ENCODE assay signal across 1 cellular context in genomic region chr3:11643212-11644087, GRCh38.
TF ChIP-seq lines count a peak whose summit lies in the region.

A gene with protein sequence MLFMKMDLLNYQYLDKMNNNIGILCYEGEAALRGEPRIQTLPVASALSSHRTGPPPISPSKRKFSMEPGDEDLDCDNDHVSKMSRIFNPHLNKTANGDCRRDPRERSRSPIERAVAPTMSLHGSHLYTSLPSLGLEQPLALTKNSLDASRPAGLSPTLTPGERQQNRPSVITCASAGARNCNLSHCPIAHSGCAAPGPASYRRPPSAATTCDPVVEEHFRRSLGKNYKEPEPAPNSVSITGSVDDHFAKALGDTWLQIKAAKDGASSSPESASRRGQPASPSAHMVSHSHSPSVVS (minus strand): TSS chr3:11643915. CDS start chr3:11643518, 397 bp downstream.

TF ChIP-seq in HepG2, 621 proteins besides CTCF, POLR2A, EP300 and RAD21 (continued from another document and continues in another):
- TF ChIP-seq ZNF703 (CRISPR knock-in tag; IDR thresholded peaks at IDR 0.05; ENCODE audit: borderline replicate concordance) = no peak
- TF ChIP-seq ZNF317 (CRISPR knock-in tag; IDR thresholded peaks at IDR 0.05) = no peak
- TF ChIP-seq PHF21A (CRISPR knock-in tag; IDR thresholded peaks at IDR 0.05) = no peak
- TF ChIP-seq ZBTB42 (CRISPR knock-in tag; IDR thresholded peaks at IDR 0.05) = no peak
- peak; percentile 59; the same call in 1 of the 2 replicates for TF ChIP-seq FOXK1 (CRISPR knock-in tag; IDR thresholded peaks at IDR 0.05; ENCODE audit: borderline replicate concordance, low read depth)
- peak; percentile 65 for TF ChIP-seq ZMYM4 (CRISPR knock-in tag; IDR thresholded peaks at IDR 0.05)
- no peak for TF ChIP-seq REXO4 (CRISPR knock-in tag; IDR thresholded peaks at IDR 0.05; ENCODE audit: borderline replicate concordance)
- no peak for TF ChIP-seq ZSCAN30 (CRISPR knock-in tag; IDR thresholded peaks at IDR 0.05)
- no peak for TF ChIP-seq ZNF556 (CRISPR knock-in tag; IDR thresholded peaks at IDR 0.05; ENCODE audit: borderline replicate concordance)
- TF ChIP-seq HDAC6 (IDR thresholded peaks at IDR 0.05; ENCODE audit: low read depth, low read length) = no peak
- TF ChIP-seq RCOR2 (CRISPR knock-in tag; IDR thresholded peaks at IDR 0.05) = no peak
- TF ChIP-seq SSRP1 (CRISPR knock-in tag; IDR thresholded peaks at IDR 0.05) = no peak
- TF ChIP-seq RAD51 (IDR thresholded peaks at IDR 0.05; ENCODE audit: borderline replicate concordance) = no peak
- TF ChIP-seq ZBTB3 (CRISPR knock-in tag; IDR thresholded peaks at IDR 0.05; ENCODE audit: borderline replicate concordance, low read depth) = no peak; the same call in 1 of the 2 replicates
- TF ChIP-seq, protein P1, sequence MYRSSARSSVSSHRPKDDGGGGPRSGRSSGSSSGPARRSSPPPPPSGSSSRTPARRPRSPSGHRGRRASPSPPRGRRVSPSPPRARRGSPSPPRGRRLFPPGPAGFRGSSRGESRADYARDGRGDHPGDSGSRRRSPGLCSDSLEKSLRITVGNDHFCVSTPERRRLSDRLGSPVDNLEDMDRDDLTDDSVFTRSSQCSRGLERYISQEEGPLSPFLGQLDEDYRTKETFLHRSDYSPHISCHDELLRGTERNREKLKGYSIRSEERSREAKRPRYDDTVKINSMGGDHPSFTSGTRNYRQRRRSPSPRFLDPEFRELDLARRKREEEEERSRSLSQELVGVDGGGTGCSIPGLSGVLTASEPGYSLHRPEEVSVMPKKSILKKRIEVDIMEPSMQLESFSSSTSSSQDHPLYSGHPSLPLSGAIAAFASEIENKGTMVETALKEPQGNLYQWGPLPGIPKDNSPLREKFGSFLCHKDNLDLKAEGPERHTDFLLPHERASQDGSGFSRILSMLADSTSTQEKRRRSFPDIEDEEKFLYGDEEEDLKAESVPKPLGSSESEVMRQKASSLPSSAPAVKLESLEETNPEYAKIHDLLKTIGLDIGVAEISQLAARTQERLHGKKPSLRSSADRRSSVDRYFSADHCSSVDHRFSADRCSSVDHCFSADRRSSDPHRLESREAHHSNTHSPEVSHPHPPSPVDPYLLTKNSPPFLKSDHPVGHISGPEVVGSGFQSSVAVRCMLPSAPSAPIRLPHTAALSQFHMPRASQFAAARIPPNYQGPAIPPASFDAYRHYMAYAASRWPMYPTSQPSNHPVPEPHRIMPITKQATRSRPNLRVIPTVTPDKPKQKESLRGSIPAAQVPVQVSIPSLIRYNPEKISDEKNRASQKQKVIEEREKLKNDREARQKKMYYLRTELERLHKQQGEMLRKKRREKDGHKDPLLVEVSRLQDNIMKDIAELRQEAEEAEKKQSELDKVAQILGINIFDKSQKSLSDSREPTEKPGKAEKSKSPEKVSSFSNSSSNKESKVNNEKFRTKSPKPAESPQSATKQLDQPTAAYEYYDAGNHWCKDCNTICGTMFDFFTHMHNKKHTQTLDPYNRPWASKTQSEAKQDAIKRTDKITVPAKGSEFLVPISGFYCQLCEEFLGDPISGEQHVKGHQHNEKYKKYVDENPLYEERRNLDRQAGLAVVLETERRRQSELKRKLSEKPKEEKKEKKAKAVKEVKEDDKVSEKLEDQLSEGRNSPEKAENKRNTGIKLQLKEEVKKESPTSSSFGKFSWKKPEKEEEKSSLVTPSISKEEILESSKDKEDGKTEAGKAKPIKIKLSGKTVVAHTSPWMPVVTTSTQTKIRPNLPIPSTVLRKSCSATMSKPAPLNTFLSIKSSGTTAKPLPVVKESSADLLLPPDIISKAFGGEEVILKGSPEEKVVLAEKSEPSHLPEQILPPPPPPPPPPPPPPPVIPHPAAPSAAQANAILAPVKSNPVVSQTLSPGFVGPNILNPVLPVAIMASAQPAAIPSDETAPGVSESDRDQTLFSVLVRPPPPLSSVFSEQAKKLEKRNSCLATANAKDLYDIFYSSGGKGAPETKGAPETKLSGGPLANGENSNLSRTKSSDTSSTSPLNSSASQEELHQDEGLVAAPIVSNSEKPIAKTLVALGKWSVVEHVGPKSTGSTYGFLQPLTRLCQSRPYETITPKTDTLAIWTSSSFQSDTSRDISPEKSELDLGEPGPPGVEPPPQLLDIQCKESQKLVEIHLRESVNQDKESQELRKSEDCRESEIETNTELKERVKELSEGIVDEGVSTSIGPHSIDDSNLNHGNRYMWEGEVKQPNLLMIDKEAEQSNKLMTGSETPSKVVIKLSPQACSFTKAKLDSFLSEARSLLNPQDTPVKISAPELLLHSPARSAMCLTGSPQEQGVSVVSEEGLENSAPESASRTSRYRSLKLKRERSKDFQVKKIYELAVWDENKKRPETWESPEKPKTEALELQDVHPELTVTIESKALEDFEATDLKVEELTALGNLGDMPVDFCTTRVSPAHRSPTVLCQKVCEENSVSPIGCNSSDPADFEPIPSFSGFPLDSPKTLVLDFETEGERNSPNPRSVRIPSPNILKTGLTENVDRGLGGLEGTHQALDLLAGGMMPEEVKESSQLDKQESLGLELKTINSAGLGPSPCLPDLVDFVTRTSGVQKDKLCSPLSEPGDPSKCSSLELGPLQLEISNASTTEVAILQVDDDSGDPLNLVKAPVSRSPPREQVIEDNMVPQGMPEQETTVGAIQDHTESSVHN (CRISPR knock-in tag; IDR thresholded peaks at IDR 0.05) = no peak
- no peak for TF ChIP-seq ZKSCAN1 (IDR thresholded peaks at IDR 0.05; ENCODE audit: low read length)
- TF ChIP-seq, protein P2, sequence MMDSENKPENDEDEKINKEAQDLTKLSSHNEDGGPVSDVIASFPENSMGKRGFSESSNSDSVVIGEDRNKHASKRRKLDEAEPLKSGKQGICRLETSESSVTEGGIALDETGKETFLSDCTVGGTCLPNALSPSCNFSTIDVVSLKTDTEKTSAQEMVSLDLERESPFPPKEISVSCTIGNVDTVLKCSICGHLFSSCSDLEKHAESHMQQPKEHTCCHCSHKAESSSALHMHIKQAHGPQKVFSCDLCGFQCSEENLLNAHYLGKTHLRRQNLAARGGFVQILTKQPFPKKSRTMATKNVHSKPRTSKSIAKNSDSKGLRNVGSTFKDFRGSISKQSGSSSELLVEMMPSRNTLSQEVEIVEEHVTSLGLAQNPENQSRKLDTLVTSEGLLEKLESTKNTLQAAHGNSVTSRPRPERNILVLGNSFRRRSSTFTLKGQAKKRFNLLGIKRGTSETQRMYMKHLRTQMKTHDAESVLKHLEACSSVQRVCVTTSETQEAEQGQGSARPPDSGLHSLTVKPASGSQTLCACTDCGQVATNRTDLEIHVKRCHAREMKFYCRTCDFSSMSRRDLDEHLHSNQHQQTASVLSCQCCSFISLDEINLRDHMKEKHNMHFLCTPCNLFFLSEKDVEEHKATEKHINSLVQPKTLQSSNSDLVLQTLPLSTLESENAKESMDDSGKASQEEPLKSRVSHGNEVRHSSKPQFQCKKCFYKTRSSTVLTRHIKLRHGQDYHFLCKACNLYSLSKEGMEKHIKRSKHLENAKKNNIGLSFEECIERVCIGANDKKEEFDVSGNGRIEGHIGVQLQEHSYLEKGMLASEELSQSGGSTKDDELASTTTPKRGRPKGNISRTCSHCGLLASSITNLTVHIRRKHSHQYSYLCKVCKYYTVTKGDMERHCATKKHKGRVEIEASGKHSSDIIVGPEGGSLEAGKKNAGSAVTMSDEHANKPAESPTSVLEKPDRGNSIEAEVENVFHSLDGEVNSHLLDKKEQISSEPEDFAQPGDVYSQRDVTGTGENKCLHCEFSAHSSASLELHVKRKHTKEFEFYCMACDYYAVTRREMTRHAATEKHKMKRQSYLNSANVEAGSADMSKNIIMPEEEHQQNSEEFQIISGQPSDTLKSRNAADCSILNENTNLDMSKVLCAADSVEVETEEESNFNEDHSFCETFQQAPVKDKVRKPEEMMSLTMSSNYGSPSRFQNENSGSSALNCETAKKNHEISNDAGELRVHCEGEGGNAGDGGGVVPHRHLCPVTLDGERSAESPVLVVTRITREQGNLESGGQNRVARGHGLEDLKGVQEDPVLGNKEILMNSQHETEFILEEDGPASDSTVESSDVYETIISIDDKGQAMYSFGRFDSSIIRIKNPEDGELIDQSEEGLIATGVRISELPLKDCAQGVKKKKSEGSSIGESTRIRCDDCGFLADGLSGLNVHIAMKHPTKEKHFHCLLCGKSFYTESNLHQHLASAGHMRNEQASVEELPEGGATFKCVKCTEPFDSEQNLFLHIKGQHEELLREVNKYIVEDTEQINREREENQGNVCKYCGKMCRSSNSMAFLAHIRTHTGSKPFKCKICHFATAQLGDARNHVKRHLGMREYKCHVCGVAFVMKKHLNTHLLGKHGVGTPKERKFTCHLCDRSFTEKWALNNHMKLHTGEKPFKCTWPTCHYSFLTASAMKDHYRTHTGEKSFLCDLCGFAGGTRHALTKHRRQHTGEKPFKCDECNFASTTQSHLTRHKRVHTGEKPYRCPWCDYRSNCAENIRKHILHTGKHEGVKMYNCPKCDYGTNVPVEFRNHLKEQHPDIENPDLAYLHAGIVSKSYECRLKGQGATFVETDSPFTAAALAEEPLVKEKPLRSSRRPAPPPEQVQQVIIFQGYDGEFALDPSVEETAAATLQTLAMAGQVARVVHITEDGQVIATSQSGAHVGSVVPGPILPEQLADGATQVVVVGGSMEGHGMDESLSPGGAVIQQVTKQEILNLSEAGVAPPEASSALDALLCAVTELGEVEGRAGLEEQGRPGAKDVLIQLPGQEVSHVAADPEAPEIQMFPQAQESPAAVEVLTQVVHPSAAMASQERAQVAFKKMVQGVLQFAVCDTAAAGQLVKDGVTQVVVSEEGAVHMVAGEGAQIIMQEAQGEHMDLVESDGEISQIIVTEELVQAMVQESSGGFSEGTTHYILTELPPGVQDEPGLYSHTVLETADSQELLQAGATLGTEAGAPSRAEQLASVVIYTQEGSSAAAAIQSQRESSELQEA (CRISPR knock-in tag; IDR thresholded peaks at IDR 0.05; ENCODE audit: not compliant biosample characterization) = no peak
- TF ChIP-seq GATAD1 (CRISPR knock-in tag; IDR thresholded peaks at IDR 0.05) = 0 out of 2 replicates have a peak, but pooled peaks have one; percentile 41
- no peak for TF ChIP-seq ZNF746 (CRISPR knock-in tag; IDR thresholded peaks at IDR 0.05)
- TF ChIP-seq, protein P3, sequence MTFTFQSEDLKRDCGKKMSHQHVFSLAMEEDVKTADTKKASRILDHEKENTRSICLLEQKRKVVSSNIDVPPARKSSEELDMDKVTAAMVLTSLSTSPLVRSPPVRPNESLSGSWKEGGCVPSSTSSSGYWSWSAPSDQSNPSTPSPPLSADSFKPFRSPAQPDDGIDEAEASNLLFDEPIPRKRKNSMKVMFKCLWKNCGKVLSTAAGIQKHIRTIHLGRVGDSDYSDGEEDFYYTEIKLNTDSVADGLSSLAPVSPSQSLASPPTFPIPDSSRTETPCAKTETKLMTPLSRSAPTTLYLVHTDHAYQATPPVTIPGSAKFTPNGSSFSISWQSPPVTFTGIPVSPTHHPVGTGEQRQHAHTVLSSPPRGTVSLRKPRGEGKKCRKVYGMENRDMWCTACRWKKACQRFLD (CRISPR knock-in tag; IDR thresholded peaks at IDR 0.05; ENCODE audit: borderline replicate concordance) = 0 out of 2 replicates have a peak, but pooled peaks have one; percentile 16
- no peak for TF ChIP-seq ZNF841 (CRISPR knock-in tag; IDR thresholded peaks at IDR 0.05; ENCODE audit: borderline replicate concordance)
- TF ChIP-seq ZFP41 (CRISPR knock-in tag; IDR thresholded peaks at IDR 0.05; ENCODE audit: borderline replicate concordance) = no peak
- no peak; the same call in 1 of the 2 replicates for TF ChIP-seq YEATS2 (CRISPR knock-in tag; IDR thresholded peaks at IDR 0.05; ENCODE audit: borderline replicate concordance)
- no peak for TF ChIP-seq SMYD3 (CRISPR knock-in tag; IDR thresholded peaks at IDR 0.05)
- no peak for TF ChIP-seq TBX3 (IDR thresholded peaks at IDR 0.05; ENCODE audit: borderline replicate concordance)
- TF ChIP-seq ATRX (CRISPR knock-in tag; IDR thresholded peaks at IDR 0.05; ENCODE audit: borderline replicate concordance) = no peak
- TF ChIP-seq ZNF75D (CRISPR knock-in tag; IDR thresholded peaks at IDR 0.05; ENCODE audit: borderline replicate concordance) = no peak
- TF ChIP-seq GPBP1L1 (CRISPR knock-in tag; IDR thresholded peaks at IDR 0.05) = no peak
- TF ChIP-seq ZNF382 (CRISPR knock-in tag; IDR thresholded peaks at IDR 0.05; ENCODE audit: borderline replicate concordance) = no peak
- TF ChIP-seq ZFP37 (CRISPR knock-in tag; IDR thresholded peaks at IDR 0.05; ENCODE audit: borderline replicate concordance) = 0 out of 2 replicates have a peak, but pooled peaks have one; percentile 44
- no peak for TF ChIP-seq ZNF660 (CRISPR knock-in tag; IDR thresholded peaks at IDR 0.05; ENCODE audit: borderline replicate concordance, low read depth)
- no peak for TF ChIP-seq TMF1 (CRISPR knock-in tag; IDR thresholded peaks at IDR 0.05; ENCODE audit: low read depth)
- TF ChIP-seq RFXAP (CRISPR knock-in tag; IDR thresholded peaks at IDR 0.05; ENCODE audit: borderline replicate concordance) = 0 out of 2 replicates have a peak, but pooled peaks have one; percentile 41
- no peak for TF ChIP-seq JUNB (CRISPR knock-in tag; IDR thresholded peaks at IDR 0.05; ENCODE audit: borderline replicate concordance)
- no peak for TF ChIP-seq ZNF501 (CRISPR knock-in tag; IDR thresholded peaks at IDR 0.05)
- TF ChIP-seq MLLT10 (CRISPR knock-in tag; IDR thresholded peaks at IDR 0.05) = no peak
- no peak for TF ChIP-seq ZNF790 (CRISPR knock-in tag; IDR thresholded peaks at IDR 0.05; ENCODE audit: borderline replicate concordance)
- peak; percentile 93 for TF ChIP-seq POLR2G (IDR thresholded peaks at IDR 0.05; ENCODE audit: low read depth, low read length)
- TF ChIP-seq, protein P4, sequence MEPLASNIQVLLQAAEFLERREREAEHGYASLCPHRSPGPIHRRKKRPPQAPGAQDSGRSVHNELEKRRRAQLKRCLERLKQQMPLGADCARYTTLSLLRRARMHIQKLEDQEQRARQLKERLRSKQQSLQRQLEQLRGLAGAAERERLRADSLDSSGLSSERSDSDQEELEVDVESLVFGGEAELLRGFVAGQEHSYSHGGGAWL (CRISPR knock-in tag; IDR thresholded peaks at IDR 0.05) = peak; percentile 42
- TF ChIP-seq KLF15 (CRISPR knock-in tag; IDR thresholded peaks at IDR 0.05; ENCODE audit: borderline replicate concordance) = no peak
- TF ChIP-seq ZNF207 (IDR thresholded peaks at IDR 0.05; ENCODE audit: borderline replicate concordance) = no peak
